In genomic region chr2:238396663-238397062, GRCh38 we compare ENCODE assay signal across 30 cellular contexts.
"Had no signal": no experiment of that assay in that cellular context is flagged by ENCODE, and none has a peak within 500 bp of the region (broad histone marks: within the 10 kb centered on the region; RNA-seq: fewer than 3 reads in every experiment).

No MANE protein-coding gene starts in this region.

- H3K36me3 ChIP-seq: SJCRH30 had no signal

- H3K27me3 ChIP-seq: ascending aorta, body of pancreas, cardiac muscle cell, SJCRH30 had no signal

- H3K4me1 ChIP-seq: ascending aorta, body of pancreas had no signal

- ATAC-seq: activated CD4-positive, CD25-positive, alpha-beta regulatory T cell treated with anti-CD3 and anti-CD28 coated beads, Interleukin-2, amount 50 U/mL, for 24 hours; activated CD8-positive, alpha-beta T cell treated with anti-CD3 and anti-CD28 coated beads for 36 hours; activated naive CD8-positive, alpha-beta T cell treated with anti-CD3 and anti-CD28 coated beads, Interleukin-2, amount 50 U/mL, for 24 hours; activated T-cell treated with anti-CD3 and anti-CD28 coated beads, Interleukin-2, amount 50 U/mL, for 72 hours; Panc1 had no signal

- H3K27ac ChIP-seq: ascending aorta, body of pancreas, cardiac muscle cell, RWPE1, SJCRH30, WERI-Rb-1 had no signal

- H3K9me3 ChIP-seq: ascending aorta, body of pancreas, SJCRH30, SK-N-SH had no signal

- DNase-seq: activated CD4-positive, alpha-beta T cell treated with anti-CD3 and anti-CD28 coated beads for 4 hours; activated CD8-positive, alpha-beta memory T cell treated with anti-CD3 and anti-CD28 coated beads, Interleukin-2, amount 50 U/mL, for 4 hours; activated CD8-positive, alpha-beta T cell treated with anti-CD3 and anti-CD28 coated beads for 36 hours; activated naive CD4-positive, alpha-beta T cell; activated naive CD8-positive, alpha-beta T cell treated with anti-CD3 and anti-CD28 coated beads, Interleukin-2, amount 50 U/mL, for 24 hours; activated T-cell treated with anti-CD3 and anti-CD28 coated beads, Interleukin-2, amount 50 U/mL, for 72 hours; amniotic stem cell; body of pancreas; KG1; MV-4-11; NCI-H1092 treated with DMSO at 0.1 percent for 48 hours; NCI-H1417 treated with DMSO at 0.1 percent for 48 hours; NCI-H1694; NCI-H2029; NCI-H2107; NCI-H2171 treated with DMSO at 0.1 percent for 48 hours; NCI-H226; NCI-H526; NCI-H82; OCI-M1; Right ventricle myocardium superior; SJCRH30; SK-N-SH; T-helper 1 cell; WERI-Rb-1 had no signal

- H3K4me3 ChIP-seq: ascending aorta, body of pancreas, cardiac muscle cell, SJCRH30 had no signal

- H3K9ac ChIP-seq: SK-N-SH had no signal

- H3K4me2 ChIP-seq: SK-N-SH had no signal
